ENCODE assay signal across 8 cellular contexts in genomic region chr6:105733556-105734162, GRCh38.
DNase-seq lines count a peak whose midpoint lies in the region; ATAC-seq and TF ChIP-seq lines count a peak whose summit lies in the region.

No MANE protein-coding gene starts in this region.

- DNase-seq in NCI-H1694 treated with DMSO at 0.1 percent for 48 hours (lab: John Stamatoyannopoulos, UW) (peak; percentile 14), NCI-H1694 (lab: John Stamatoyannopoulos, UW) (no peak), NCI-H2171 (lab: John Stamatoyannopoulos, UW) (peak; percentile 2), colonic mucosa (no peak), non-pigmented ciliary epithelial cell (ENCODE audit: low read depth) (peak; percentile 13)
- DNase-seq in stimulated activated CD4-positive, alpha-beta T cell treated with anti-CD3 and anti-CD28 coated beads, Interleukin-4, amount 100 ng/mL, for 4 hours: no peak
- no peak for DNase-seq in activated CD4-positive, alpha-beta T cell treated with anti-CD3 and anti-CD28 coated beads for 4 hours

- no peak overlapping the region for H3K9ac ChIP-seq in colonic mucosa (ENCODE audit: low read depth in 2 of 2, low read length in 2 of 2)

- no peak overlapping the region for H3K27ac ChIP-seq in colonic mucosa

- no peaks in the 10 kb centered on the region for H3K4me1 ChIP-seq in colonic mucosa

- no peaks in the 10 kb centered on the region for H3K27me3 ChIP-seq in colonic mucosa

- no peaks in the 10 kb centered on the region for H3K9me3 ChIP-seq in colonic mucosa

- intact Hi-C loops in colonic mucosa (cut with DNase I): loop anchor here (5.0 to 10.0 kb wide), 3 partner anchors 249 to 481 kb away; partner anchors contain the start of gene PRDM1

- TF ChIP-seq CTCF in colonic mucosa (IDR thresholded peaks at IDR 0.05): peak; percentile 62

- ATAC-seq in HG03520 (IDR thresholded peaks at IDR 0.05; ENCODE audit: unreplicated experiment): no peak

- H3K4me3 ChIP-seq in colonic mucosa: no peak overlapping the region

- no peaks in the 10 kb centered on the region for H3K36me3 ChIP-seq in colonic mucosa

Comparison
In these comparisons a context has a peak if more than half of its experiments do, and no peak if none do; other contexts are left out.
1. DNase-seq: peak in NCI-H1694 treated with DMSO at 0.1 percent for 48 hours (single experiment), NCI-H2171 (single experiment) and non-pigmented ciliary epithelial cell (single experiment); none in NCI-H1694 (single experiment), colonic mucosa (single experiment), stimulated activated CD4-positive, alpha-beta T cell treated with anti-CD3 and anti-CD28 coated beads, Interleukin-4, amount 100 ng/mL, for 4 hours (0 of 2) and activated CD4-positive, alpha-beta T cell treated with anti-CD3 and anti-CD28 coated beads for 4 hours (0 of 2).